Comparison of ENCODE assay signal across 1 cellular context in the genomic region with DNA sequence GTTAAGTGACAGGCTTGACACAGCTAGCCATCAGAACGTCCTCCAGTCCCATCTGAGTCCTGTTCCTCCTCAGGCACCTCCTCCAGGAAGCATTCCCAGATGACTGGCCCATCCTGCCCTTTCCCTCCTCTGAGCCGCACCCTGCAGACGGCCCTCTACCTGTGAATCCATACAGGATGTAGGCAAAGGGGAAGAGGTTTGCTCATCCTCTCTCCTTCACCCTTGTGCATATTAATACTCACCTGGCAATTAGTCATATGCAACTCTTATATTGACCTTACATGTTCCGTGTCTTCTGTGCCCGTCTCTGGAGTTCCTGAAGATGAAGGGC.
A peak's percentile ranks its signal among the peaks of the same experiment; 100 is the strongest.
TF ChIP-seq lines count a peak whose summit lies in the region.

No MANE protein-coding gene starts in this region.

TF ChIP-seq in HepG2, 621 proteins besides CTCF, POLR2A, EP300 and RAD21 (continued from another document):
- TF ChIP-seq ZNF788 (CRISPR knock-in tag; IDR thresholded peaks at IDR 0.05; ENCODE audit: borderline replicate concordance) (no peak), SMYD3 (CRISPR knock-in tag; IDR thresholded peaks at IDR 0.05) (no peak), KDM4B (CRISPR knock-in tag; IDR thresholded peaks at IDR 0.05) (no peak), MIER3 (CRISPR knock-in tag; IDR thresholded peaks at IDR 0.05; ENCODE audit: borderline replicate concordance) (no peak), TARDBP (CRISPR knock-in tag; IDR thresholded peaks at IDR 0.05) (0 out of 2 replicates have a peak, but pooled peaks have one; percentile 6), MEIS2 (CRISPR knock-in tag; IDR thresholded peaks at IDR 0.05) (no peak), CREM (IDR thresholded peaks at IDR 0.05) (no peak), CREM (CRISPR knock-in tag; IDR thresholded peaks at IDR 0.05) (no peak), ZNF274 (CRISPR knock-in tag; IDR thresholded peaks at IDR 0.05) (no peak), ZFP36 (IDR thresholded peaks at IDR 0.05; ENCODE audit: borderline replicate concordance, low read depth, low read length, partially characterized antibody) (peak; percentile 56), NR1H2 (CRISPR knock-in tag; IDR thresholded peaks at IDR 0.05; ENCODE audit: borderline replicate concordance, low read depth) (no peak), SSRP1 (CRISPR knock-in tag; IDR thresholded peaks at IDR 0.05) (0 out of 2 replicates have a peak, but pooled peaks have one; percentile 47), CC2D1A (CRISPR knock-in tag; IDR thresholded peaks at IDR 0.05) (no peak), SP140L (CRISPR knock-in tag; IDR thresholded peaks at IDR 0.05; ENCODE audit: borderline replicate concordance) (no peak), ZNF430 (CRISPR knock-in tag; IDR thresholded peaks at IDR 0.05) (no peak), MED13 (CRISPR knock-in tag; IDR thresholded peaks at IDR 0.05) (no peak), ZNF235 (CRISPR knock-in tag; IDR thresholded peaks at IDR 0.05; ENCODE audit: borderline replicate concordance) (no peak), NCOR1 (IDR thresholded peaks at IDR 0.05; ENCODE audit: borderline replicate concordance, low read length) (no peak)
- TF ChIP-seq, protein P1, sequence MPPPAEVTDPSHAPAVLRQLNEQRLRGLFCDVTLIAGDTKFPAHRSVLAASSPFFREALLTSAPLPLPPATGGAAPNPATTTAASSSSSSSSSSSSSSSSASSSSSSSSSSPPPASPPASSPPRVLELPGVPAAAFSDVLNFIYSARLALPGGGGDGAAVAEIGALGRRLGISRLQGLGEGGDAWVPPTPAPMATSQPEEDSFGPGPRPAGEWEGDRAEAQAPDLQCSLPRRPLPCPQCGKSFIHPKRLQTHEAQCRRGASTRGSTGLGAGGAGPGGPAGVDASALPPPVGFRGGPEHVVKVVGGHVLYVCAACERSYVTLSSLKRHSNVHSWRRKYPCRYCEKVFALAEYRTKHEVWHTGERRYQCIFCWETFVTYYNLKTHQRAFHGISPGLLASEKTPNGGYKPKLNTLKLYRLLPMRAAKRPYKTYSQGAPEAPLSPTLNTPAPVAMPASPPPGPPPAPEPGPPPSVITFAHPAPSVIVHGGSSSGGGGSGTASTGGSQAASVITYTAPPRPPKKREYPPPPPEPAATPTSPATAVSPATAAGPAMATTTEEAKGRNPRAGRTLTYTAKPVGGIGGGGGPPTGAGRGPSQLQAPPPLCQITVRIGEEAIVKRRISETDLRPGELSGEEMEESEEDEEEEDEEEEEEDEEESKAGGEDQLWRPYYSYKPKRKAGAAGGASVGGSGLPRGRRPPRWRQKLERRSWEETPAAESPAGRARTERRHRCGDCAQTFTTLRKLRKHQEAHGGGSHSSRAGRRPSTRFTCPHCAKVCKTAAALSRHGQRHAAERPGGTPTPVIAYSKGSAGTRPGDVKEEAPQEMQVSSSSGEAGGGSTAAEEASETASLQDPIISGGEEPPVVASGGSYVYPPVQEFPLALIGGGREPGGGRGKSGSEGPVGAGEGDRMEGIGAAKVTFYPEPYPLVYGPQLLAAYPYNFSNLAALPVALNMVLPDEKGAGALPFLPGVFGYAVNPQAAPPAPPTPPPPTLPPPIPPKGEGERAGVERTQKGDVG (CRISPR knock-in tag; IDR thresholded peaks at IDR 0.05; ENCODE audit: borderline replicate concordance), result no peak
- TF ChIP-seq, protein P2, sequence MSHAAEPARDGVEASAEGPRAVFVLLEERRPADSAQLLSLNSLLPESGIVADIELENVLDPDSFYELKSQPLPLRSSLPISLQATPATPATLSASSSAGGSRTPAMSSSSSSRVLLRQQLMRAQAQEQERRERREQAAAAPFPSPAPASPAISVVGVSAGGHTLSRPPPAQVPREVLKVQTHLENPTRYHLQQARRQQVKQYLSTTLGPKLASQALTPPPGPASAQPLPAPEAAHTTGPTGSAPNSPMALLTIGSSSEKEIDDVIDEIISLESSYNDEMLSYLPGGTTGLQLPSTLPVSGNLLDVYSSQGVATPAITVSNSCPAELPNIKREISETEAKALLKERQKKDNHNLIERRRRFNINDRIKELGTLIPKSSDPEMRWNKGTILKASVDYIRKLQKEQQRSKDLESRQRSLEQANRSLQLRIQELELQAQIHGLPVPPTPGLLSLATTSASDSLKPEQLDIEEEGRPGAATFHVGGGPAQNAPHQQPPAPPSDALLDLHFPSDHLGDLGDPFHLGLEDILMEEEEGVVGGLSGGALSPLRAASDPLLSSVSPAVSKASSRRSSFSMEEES (CRISPR knock-in tag; IDR thresholded peaks at IDR 0.05), result no peak
- TF ChIP-seq, protein P3, sequence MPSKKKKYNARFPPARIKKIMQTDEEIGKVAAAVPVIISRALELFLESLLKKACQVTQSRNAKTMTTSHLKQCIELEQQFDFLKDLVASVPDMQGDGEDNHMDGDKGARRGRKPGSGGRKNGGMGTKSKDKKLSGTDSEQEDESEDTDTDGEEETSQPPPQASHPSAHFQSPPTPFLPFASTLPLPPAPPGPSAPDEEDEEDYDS (CRISPR knock-in tag; IDR thresholded peaks at IDR 0.05), result no peak
- TF ChIP-seq, protein P4, sequence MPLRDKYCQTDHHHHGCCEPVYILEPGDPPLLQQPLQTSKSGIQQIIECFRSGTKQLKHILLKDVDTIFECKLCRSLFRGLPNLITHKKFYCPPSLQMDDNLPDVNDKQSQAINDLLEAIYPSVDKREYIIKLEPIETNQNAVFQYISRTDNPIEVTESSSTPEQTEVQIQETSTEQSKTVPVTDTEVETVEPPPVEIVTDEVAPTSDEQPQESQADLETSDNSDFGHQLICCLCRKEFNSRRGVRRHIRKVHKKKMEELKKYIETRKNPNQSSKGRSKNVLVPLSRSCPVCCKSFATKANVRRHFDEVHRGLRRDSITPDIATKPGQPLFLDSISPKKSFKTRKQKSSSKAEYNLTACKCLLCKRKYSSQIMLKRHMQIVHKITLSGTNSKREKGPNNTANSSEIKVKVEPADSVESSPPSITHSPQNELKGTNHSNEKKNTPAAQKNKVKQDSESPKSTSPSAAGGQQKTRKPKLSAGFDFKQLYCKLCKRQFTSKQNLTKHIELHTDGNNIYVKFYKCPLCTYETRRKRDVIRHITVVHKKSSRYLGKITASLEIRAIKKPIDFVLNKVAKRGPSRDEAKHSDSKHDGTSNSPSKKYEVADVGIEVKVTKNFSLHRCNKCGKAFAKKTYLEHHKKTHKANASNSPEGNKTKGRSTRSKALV (CRISPR knock-in tag; IDR thresholded peaks at IDR 0.05), result no peak
- TF ChIP-seq, protein P5, sequence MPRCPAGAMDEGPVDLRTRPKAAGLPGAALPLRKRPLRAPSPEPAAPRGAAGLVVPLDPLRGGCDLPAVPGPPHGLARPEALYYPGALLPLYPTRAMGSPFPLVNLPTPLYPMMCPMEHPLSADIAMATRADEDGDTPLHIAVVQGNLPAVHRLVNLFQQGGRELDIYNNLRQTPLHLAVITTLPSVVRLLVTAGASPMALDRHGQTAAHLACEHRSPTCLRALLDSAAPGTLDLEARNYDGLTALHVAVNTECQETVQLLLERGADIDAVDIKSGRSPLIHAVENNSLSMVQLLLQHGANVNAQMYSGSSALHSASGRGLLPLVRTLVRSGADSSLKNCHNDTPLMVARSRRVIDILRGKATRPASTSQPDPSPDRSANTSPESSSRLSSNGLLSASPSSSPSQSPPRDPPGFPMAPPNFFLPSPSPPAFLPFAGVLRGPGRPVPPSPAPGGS (CRISPR knock-in tag; IDR thresholded peaks at IDR 0.05), result no peak
TF ChIP-seq in HepG2: peak in this region for 9.
